In the genomic region with DNA sequence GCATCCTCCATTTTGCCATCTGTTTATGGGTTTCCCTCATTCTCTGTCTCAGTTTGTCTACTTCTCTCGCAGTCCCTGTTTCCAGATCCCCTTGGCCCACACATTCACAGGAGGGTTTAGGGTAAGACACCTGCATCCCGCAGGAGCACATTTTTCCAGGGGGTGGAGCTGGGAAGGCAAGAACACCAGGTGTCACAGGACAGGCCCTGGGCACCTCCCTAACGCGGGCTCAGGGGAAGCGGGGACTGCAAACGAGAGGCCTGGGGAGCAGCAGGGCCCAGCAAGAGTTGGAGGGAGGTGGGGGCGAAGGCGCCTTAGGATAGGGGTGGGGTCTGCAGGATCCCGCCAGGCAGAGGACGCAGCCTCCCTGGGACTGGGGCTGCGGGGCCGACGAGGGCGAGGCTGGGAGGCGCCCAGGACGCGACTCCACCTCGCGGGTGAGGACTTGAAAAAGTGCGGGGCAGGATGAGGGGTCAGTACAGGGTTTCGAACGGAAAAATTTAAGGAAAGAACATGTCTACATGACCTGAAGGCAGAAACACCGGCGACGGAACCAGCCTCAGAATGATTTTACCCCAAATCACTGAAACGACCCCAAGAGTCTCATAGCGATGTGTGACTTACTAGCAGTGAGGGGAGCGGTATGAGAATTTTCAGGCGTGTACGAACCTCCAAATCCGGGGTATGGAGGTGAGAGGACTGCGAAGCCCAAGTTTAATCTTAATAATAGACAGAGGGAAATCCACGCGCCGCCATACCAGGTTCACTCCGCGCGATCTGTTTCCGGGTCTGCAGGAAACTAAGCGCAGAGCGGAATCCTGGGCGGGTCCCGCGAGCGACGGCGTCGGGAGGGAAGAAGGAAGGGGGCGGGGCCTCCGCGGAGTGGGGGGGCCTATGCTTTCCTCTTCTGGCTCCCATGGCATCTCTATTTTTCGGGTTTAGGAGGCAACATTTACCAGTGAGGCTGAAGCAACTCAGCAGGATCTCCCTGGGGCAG, we compare ENCODE assay signal across 8 cellular contexts. TPM values are rescaled to one million over a fixed set of nuclear protein-coding genes. Genes with fewer than 3 reads are reported as not detected.
DNase-seq lines count a peak whose midpoint lies in the region; ATAC-seq and TF ChIP-seq lines count a peak whose summit lies in the region.

No MANE protein-coding gene starts in this region.

- WGBS in heart right ventricle, 2 donors: 13 to 14% methylated on average over 52 of the region's 52 CpGs

- intact Hi-C loops in activated T-helper 1 cell treated with anti-CD3 and anti-CD28 coated beads, Interleukin-12 subunit alpha, Interleukin-12 subunit beta, Interleukin-2, Interleukin-4 antibody, amounts not matched to agents 30 ng/mL and 10 ng/mL and 1 ng/mL, durations not matched to agents 14 hours and 24 hours and 36 hours (cut with micrococcal nuclease): no loop called here
- intact Hi-C loops in heart right ventricle (cut with DNase I): no loop called here

- H3K4me3 Mint-ChIP-seq in activated T-helper 1 cell treated with anti-CD3 and anti-CD28 coated beads, Interleukin-12 subunit alpha, Interleukin-12 subunit beta, Interleukin-2, Interleukin-4 antibody, amounts not matched to agents 30 ng/mL and 10 ng/mL and 1 ng/mL, durations not matched to agents 14 hours and 24 hours and 36 hours: peak overlapping the region; percentile 37
- no peak overlapping the region for H3K4me3 Mint-ChIP-seq in stimulated activated memory B cell treated with anti-CD40 and anti-IgM and Interleukin-4, amounts not matched to agents 10 μg/mL and 1 μg/mL and 100 μg/mL, for 72 hours

- H3K4me1 Mint-ChIP-seq in activated T-helper 1 cell treated with anti-CD3 and anti-CD28 coated beads, Interleukin-12 subunit alpha, Interleukin-12 subunit beta, Interleukin-2, Interleukin-4 antibody, amounts not matched to agents 30 ng/mL and 10 ng/mL and 1 ng/mL, durations not matched to agents 14 hours and 24 hours and 36 hours (ENCODE audit: low read depth): no peaks in the 10 kb centered on the region
- no peaks in the 10 kb centered on the region for H3K4me1 Mint-ChIP-seq in stimulated activated memory B cell treated with anti-CD40 and anti-IgM and Interleukin-4, amounts not matched to agents 10 μg/mL and 1 μg/mL and 100 μg/mL, for 72 hours

- H3K9me3 Mint-ChIP-seq in activated T-helper 1 cell treated with anti-CD3 and anti-CD28 coated beads, Interleukin-12 subunit alpha, Interleukin-12 subunit beta, Interleukin-2, Interleukin-4 antibody, amounts not matched to agents 30 ng/mL and 10 ng/mL and 1 ng/mL, durations not matched to agents 14 hours and 24 hours and 36 hours: peaks cover 58% of the 10 kb centered on the region
- H3K9me3 Mint-ChIP-seq in stimulated activated memory B cell treated with anti-CD40 and anti-IgM and Interleukin-4, amounts not matched to agents 10 μg/mL and 1 μg/mL and 100 μg/mL, for 72 hours: peaks cover 16% of the 10 kb centered on the region

- peak; percentile 59 for DNase-seq in GM20000 (ENCODE audit: low spot score)
- DNase-seq in activated T-helper 1 cell treated with anti-CD3 and anti-CD28 coated beads, Interleukin-12 subunit alpha, Interleukin-12 subunit beta, Interleukin-2, Interleukin-4 antibody, amounts not matched to agents 30 ng/mL and 10 ng/mL and 1 ng/mL, durations not matched to agents 14 hours and 24 hours and 36 hours (ENCODE audit: low spot score): no peak
- DNase-seq in heart right ventricle: peak; percentile 5 to 38
- peak; percentile 6 for DNase-seq in renal cortical epithelial cell (ENCODE audit: low read depth)
- DNase-seq in NOMO-1 treated with dmso at 0.1 percent for 144 hours (lab: John Stamatoyannopoulos, UW; ENCODE audit: unreplicated experiment): no peak
- DNase-seq in omental fat pad (ENCODE audit: low spot score): no peak

- peaks cover 0 to 31% (median 0%) of the 10 kb centered on the region in 7 donors for H3K27me3 ChIP-seq in heart right ventricle

- no peak overlapping the region for H3K27ac Mint-ChIP-seq in activated T-helper 1 cell treated with anti-CD3 and anti-CD28 coated beads, Interleukin-12 subunit alpha, Interleukin-12 subunit beta, Interleukin-2, Interleukin-4 antibody, amounts not matched to agents 30 ng/mL and 10 ng/mL and 1 ng/mL, durations not matched to agents 14 hours and 24 hours and 36 hours
- H3K27ac Mint-ChIP-seq in stimulated activated memory B cell treated with anti-CD40 and anti-IgM and Interleukin-4, amounts not matched to agents 10 μg/mL and 1 μg/mL and 100 μg/mL, for 72 hours: no peak overlapping the region

- no peaks in the 10 kb centered on the region for H3K36me3 ChIP-seq in heart right ventricle

- H3K9me3 ChIP-seq in heart right ventricle: peaks cover 0 to 77% (median 7%) of the 10 kb centered on the region in 11 donors

- no peak for TF ChIP-seq CTCF in GM20000 (IDR thresholded peaks at IDR 0.05; ENCODE audit: extremely low read depth, missing control alignments)
- TF ChIP-seq CTCF in heart right ventricle (IDR thresholded peaks at IDR 0.05): no peak
- no peak for TF ChIP-seq CTCF in omental fat pad (IDR thresholded peaks at IDR 0.05)

- H3K4me1 ChIP-seq in heart right ventricle: no peaks in the 10 kb centered on the region

- peak overlapping the region in 1 of 10 donors; percentile 17 for H3K27ac ChIP-seq in heart right ventricle

- no peaks in the 10 kb centered on the region for H3K36me3 Mint-ChIP-seq in activated T-helper 1 cell treated with anti-CD3 and anti-CD28 coated beads, Interleukin-12 subunit alpha, Interleukin-12 subunit beta, Interleukin-2, Interleukin-4 antibody, amounts not matched to agents 30 ng/mL and 10 ng/mL and 1 ng/mL, durations not matched to agents 14 hours and 24 hours and 36 hours (ENCODE audit: low read depth)
- H3K36me3 Mint-ChIP-seq in stimulated activated memory B cell treated with anti-CD40 and anti-IgM and Interleukin-4, amounts not matched to agents 10 μg/mL and 1 μg/mL and 100 μg/mL, for 72 hours: peaks cover 19% of the 10 kb centered on the region

- no peaks in the 10 kb centered on the region for H3K27me3 Mint-ChIP-seq in activated T-helper 1 cell treated with anti-CD3 and anti-CD28 coated beads, Interleukin-12 subunit alpha, Interleukin-12 subunit beta, Interleukin-2, Interleukin-4 antibody, amounts not matched to agents 30 ng/mL and 10 ng/mL and 1 ng/mL, durations not matched to agents 14 hours and 24 hours and 36 hours (ENCODE audit: insufficient read depth)
- peaks cover 25% of the 10 kb centered on the region for H3K27me3 Mint-ChIP-seq in stimulated activated memory B cell treated with anti-CD40 and anti-IgM and Interleukin-4, amounts not matched to agents 10 μg/mL and 1 μg/mL and 100 μg/mL, for 72 hours

- ATAC-seq in heart right ventricle: peak in 6 of 8 donors; percentile 45 to 97 (median 72)
- ATAC-seq in stimulated activated memory B cell treated with anti-CD40 and anti-IgM and Interleukin-4, amounts not matched to agents 10 μg/mL and 1 μg/mL and 100 μg/mL, for 72 hours: no peak
- ATAC-seq in omental fat pad (ENCODE audit: low FRiP score): no peak
- ATAC-seq in HG03039 (IDR thresholded peaks at IDR 0.05; ENCODE audit: unreplicated experiment): no peak

- H3K4me3 ChIP-seq in heart right ventricle: peak overlapping the region in 9 of 10 donors; percentile 8 to 56 (median 41)

RNA-seq across cellular contexts. Expression of gene ERVV-2, which starts 7.1 kb away (rescaled TPM):
- not detected in 2 replicates for total RNA-seq in activated T-helper 1 cell treated with anti-CD3 and anti-CD28 coated beads, Interleukin-12 subunit alpha, Interleukin-12 subunit beta, Interleukin-2, Interleukin-4 antibody, amounts not matched to agents 30 ng/mL and 10 ng/mL and 1 ng/mL, durations not matched to agents 14 hours and 24 hours and 36 hours
- not detected for total RNA-seq in heart right ventricle
- polyA plus RNA-seq in heart right ventricle: not detected
- total RNA-seq in renal cortical epithelial cell: 0.05 and 0.87 TPM in 2 replicates
- total RNA-seq in omental fat pad: not detected

RNA-seq across cellular contexts. Expression of gene ERVV-1, which starts 23.7 kb away (rescaled TPM):
- total RNA-seq in activated T-helper 1 cell treated with anti-CD3 and anti-CD28 coated beads, Interleukin-12 subunit alpha, Interleukin-12 subunit beta, Interleukin-2, Interleukin-4 antibody, amounts not matched to agents 30 ng/mL and 10 ng/mL and 1 ng/mL, durations not matched to agents 14 hours and 24 hours and 36 hours: not detected in 2 replicates
- total RNA-seq in heart right ventricle (under 1 TPM in 1 of 10 donors, not detected in 9; 0.19 TPM), renal cortical epithelial cell (1.4 TPM in 1 of 2 replicates, not detected in the other), omental fat pad (not detected)
- polyA plus RNA-seq in heart right ventricle: under 1 TPM in 1 of 2 donors, not detected in 1; 0.03 TPM

Comparison
In these comparisons a context has a peak if more than half of its experiments do, and no peak if none do; other contexts are left out.
1. DNase-seq: peak in GM20000 (single experiment), heart right ventricle (2 of 2) and renal cortical epithelial cell (single experiment); none in activated T-helper 1 cell treated with anti-CD3 and anti-CD28 coated beads, Interleukin-12 subunit alpha, Interleukin-12 subunit beta, Interleukin-2, Interleukin-4 antibody, amounts not matched to agents 30 ng/mL and 10 ng/mL and 1 ng/mL, durations not matched to agents 14 hours and 24 hours and 36 hours (single experiment), NOMO-1 treated with dmso at 0.1 percent for 144 hours (single experiment) and omental fat pad (single experiment).
2. ATAC-seq: peak in heart right ventricle (6 of 8); none in stimulated activated memory B cell treated with anti-CD40 and anti-IgM and Interleukin-4, amounts not matched to agents 10 μg/mL and 1 μg/mL and 100 μg/mL, for 72 hours (single experiment), omental fat pad (single experiment) and HG03039 (single experiment).